15 cellular contexts compared by ENCODE assay signal in the genomic region with DNA sequence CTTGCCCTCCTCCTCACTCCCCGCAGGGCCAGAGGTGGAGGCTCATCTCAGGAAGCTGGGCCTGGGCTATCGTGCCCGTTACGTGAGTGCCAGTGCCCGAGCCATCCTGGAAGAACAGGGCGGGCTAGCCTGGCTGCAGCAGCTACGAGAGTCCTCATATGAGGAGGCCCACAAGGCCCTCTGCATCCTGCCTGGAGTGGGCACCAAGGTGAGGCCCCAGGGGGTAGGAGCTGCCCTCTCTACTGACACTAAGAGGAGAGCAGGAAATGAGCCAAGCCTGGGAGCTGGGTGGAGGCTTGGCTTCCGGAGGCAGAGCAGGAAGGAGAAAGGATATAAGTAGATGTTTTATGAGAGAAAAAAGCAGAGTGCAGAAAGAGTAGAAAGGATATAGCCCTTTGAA. TPM values are rescaled to one million over a fixed set of nuclear protein-coding genes. Genes with fewer than 3 reads are reported as not detected.
DNase-seq lines count a peak whose midpoint lies in the region; ATAC-seq and TF ChIP-seq lines count a peak whose summit lies in the region.
"Had no signal": no experiment of that assay in that cellular context is flagged by ENCODE, and none has a peak within 500 bp of the region (broad histone marks: within the 10 kb centered on the region; RNA-seq: fewer than 3 reads in every experiment).

No MANE protein-coding gene starts in this region.

- intact Hi-C loops in activated T-helper 2 cell treated with anti-CD3 and anti-CD28 coated beads, Interferon-gamma antibody, Interleukin-2, Interleukin-4, amounts not matched to agents 10 μg/mL and 5 μg/mL and 100 μg/mL, durations not matched to agents 14 hours and 24 hours and 36 hours (cut with micrococcal nuclease), result loop anchor here (5.0 kb wide), 1 partner anchor 53 kb away; no protein-coding TSS in a partner anchor

- ATAC-seq in CD4-positive, CD25-positive, alpha-beta regulatory T cell (ENCODE audit: low read depth in 2 of 2), result no peak
- ATAC-seq: right cardiac atrium had no signal

- peak overlapping the region in 1 of 2 donors; percentile 29 for H3K9ac ChIP-seq in mucosa of rectum (ENCODE audit: low read depth in 1 of 2, low read length in 2 of 2)
- H3K9ac ChIP-seq: KMS-11 had no signal

- CTCF ChIA-PET in HEK293 (lab: Yijun Ruan, JAX), result interaction anchor here (0.6 to 0.7 kb wide), 3 partner anchors 14 to 192 kb away, joined by 3 to 6 read pairs (median 3); no protein-coding TSS in a partner anchor

- H3K4me1 Mint-ChIP-seq in CD4-positive, CD25-positive, alpha-beta regulatory T cell, result peaks cover 10 to 49% (median 35%) of the 10 kb centered on the region in 4 donors
- H3K4me1 Mint-ChIP-seq in activated T-helper 2 cell treated with anti-CD3 and anti-CD28 coated beads, Interferon-gamma antibody, Interleukin-2, Interleukin-4, amounts not matched to agents 10 μg/mL and 5 μg/mL and 100 μg/mL, durations not matched to agents 14 hours and 24 hours and 36 hours (ENCODE audit: low read depth), result peaks cover 22% of the 10 kb centered on the region

- POLR2A ChIA-PET in HEK293 (lab: Yijun Ruan, JAX), result interaction anchor here (1.6 kb wide), 1 partner anchor 17 kb away, joined by 3 read pairs; no protein-coding TSS in a partner anchor

- H3K9me3 Mint-ChIP-seq in CD4-positive, CD25-positive, alpha-beta regulatory T cell, result no peaks in the 10 kb centered on the region
- no peaks in the 10 kb centered on the region for H3K9me3 Mint-ChIP-seq in activated T-helper 2 cell treated with anti-CD3 and anti-CD28 coated beads, Interferon-gamma antibody, Interleukin-2, Interleukin-4, amounts not matched to agents 10 μg/mL and 5 μg/mL and 100 μg/mL, durations not matched to agents 14 hours and 24 hours and 36 hours

- no peaks in the 10 kb centered on the region for H3K27me3 ChIP-seq in CD4-positive, CD25-positive, alpha-beta regulatory T cell (ENCODE audit: control insufficient read depth, insufficient read depth, low read length)
- H3K27me3 ChIP-seq in mucosa of rectum (ENCODE audit: control insufficient read depth in 2 of 2, insufficient read depth in 2 of 2, low read length in 2 of 2), result no peaks in the 10 kb centered on the region
- H3K27me3 ChIP-seq: SJSA1 had no signal

- H3K36me3 ChIP-seq in CD4-positive, CD25-positive, alpha-beta regulatory T cell (ENCODE audit: control insufficient read depth, insufficient read depth, low read length), result peaks cover 48% of the 10 kb centered on the region
- H3K36me3 ChIP-seq in HEK293 (ENCODE audit: control insufficient read depth in 2 of 2, insufficient read depth in 1 of 2, low read length in 2 of 2) (peaks cover 7 to 72% of the 10 kb centered on the region in 2 experiments; a peak in 2 of 3 replicates), mucosa of rectum (ENCODE audit: control insufficient read depth in 2 of 2, insufficient read depth in 2 of 2, low read length in 2 of 2) (peaks cover 35 to 52% of the 10 kb centered on the region in 2 donors)

- no peak overlapping the region for H3K27ac ChIP-seq in CD4-positive, CD25-positive, alpha-beta regulatory T cell (ENCODE audit: insufficient read depth, low read length, poor library complexity, severe bottlenecking)
- H3K27ac ChIP-seq in HEK293 (ENCODE audit: extremely low read depth, low read depth, low read length) (peak overlapping the region; percentile 47; the same call in 1 of the 2 replicates), mucosa of rectum (ENCODE audit: low read depth in 2 of 2, low read length in 2 of 2) (peak overlapping the region; percentile 11 to 49)
- H3K27ac ChIP-seq: KMS-11, SJSA1 had no signal

- H3K27me3 Mint-ChIP-seq in CD4-positive, CD25-positive, alpha-beta regulatory T cell, result no peaks in the 10 kb centered on the region
- H3K27me3 Mint-ChIP-seq in activated T-helper 2 cell treated with anti-CD3 and anti-CD28 coated beads, Interferon-gamma antibody, Interleukin-2, Interleukin-4, amounts not matched to agents 10 μg/mL and 5 μg/mL and 100 μg/mL, durations not matched to agents 14 hours and 24 hours and 36 hours (ENCODE audit: low read depth), result no peaks in the 10 kb centered on the region

- peak overlapping the region; percentile 27 to 81 (median 66) for H3K4me3 Mint-ChIP-seq in CD4-positive, CD25-positive, alpha-beta regulatory T cell
- H3K4me3 Mint-ChIP-seq in activated T-helper 2 cell treated with anti-CD3 and anti-CD28 coated beads, Interferon-gamma antibody, Interleukin-2, Interleukin-4, amounts not matched to agents 10 μg/mL and 5 μg/mL and 100 μg/mL, durations not matched to agents 14 hours and 24 hours and 36 hours (ENCODE audit: low read depth), result peak overlapping the region; percentile 45

- H3K36me3 Mint-ChIP-seq in CD4-positive, CD25-positive, alpha-beta regulatory T cell, result peaks cover 26% of the 10 kb centered on the region
- H3K36me3 Mint-ChIP-seq in activated T-helper 2 cell treated with anti-CD3 and anti-CD28 coated beads, Interferon-gamma antibody, Interleukin-2, Interleukin-4, amounts not matched to agents 10 μg/mL and 5 μg/mL and 100 μg/mL, durations not matched to agents 14 hours and 24 hours and 36 hours (ENCODE audit: low read depth), result peaks cover 64% of the 10 kb centered on the region

- TF ChIP-seq CTCF in HEK293 (tag by site-specific recombination; IDR thresholded peaks at IDR 0.05), result no peak

- peak overlapping the region; percentile 24 for H3K4me3 ChIP-seq in CD4-positive, CD25-positive, alpha-beta regulatory T cell (ENCODE audit: low read depth, low read length)
- H3K4me3 ChIP-seq in HEK293 (ENCODE audit: low read depth, low read length) (no peak overlapping the region), mucosa of rectum (ENCODE audit: low read length in 2 of 2) (no peak overlapping the region)
- H3K4me3 ChIP-seq: SJSA1 had no signal

- H3K4me1 ChIP-seq in CD4-positive, CD25-positive, alpha-beta regulatory T cell (ENCODE audit: control insufficient read depth, insufficient read depth, low read length, poor library complexity, severe bottlenecking), result peaks cover 30% of the 10 kb centered on the region
- H3K4me1 ChIP-seq in HEK293 (ENCODE audit: control insufficient read depth, insufficient read depth, low read length), result 0 out of 2 replicates have a peak, but pooled peaks cover 2% of the 10 kb centered on the region
- H3K4me1 ChIP-seq in mucosa of rectum (ENCODE audit: control insufficient read depth in 2 of 2, insufficient read depth in 2 of 2, low read length in 2 of 2), result peaks cover 19 to 24% of the 10 kb centered on the region in 2 donors

- peak overlapping the region; percentile 75 to 95 (median 84) for H3K27ac Mint-ChIP-seq in CD4-positive, CD25-positive, alpha-beta regulatory T cell
- H3K27ac Mint-ChIP-seq in activated T-helper 2 cell treated with anti-CD3 and anti-CD28 coated beads, Interferon-gamma antibody, Interleukin-2, Interleukin-4, amounts not matched to agents 10 μg/mL and 5 μg/mL and 100 μg/mL, durations not matched to agents 14 hours and 24 hours and 36 hours, result peak overlapping the region; percentile 65

- peak in 1 of 3 donors; percentile 53 for DNase-seq in CD4-positive, CD25-positive, alpha-beta regulatory T cell
- no peak for DNase-seq in activated T-helper 2 cell treated with anti-CD3 and anti-CD28 coated beads, Interferon-gamma antibody, Interleukin-2, Interleukin-4, amounts not matched to agents 10 μg/mL and 5 μg/mL and 100 μg/mL, durations not matched to agents 14 hours and 24 hours and 36 hours (ENCODE audit: low spot score)
- DNase-seq in NCI-H1436 (lab: John Stamatoyannopoulos, UW) (no peak), SIG-M5 treated with dmso at 0.1 percent for 504 hours (lab: John Stamatoyannopoulos, UW; ENCODE audit: unreplicated experiment) (no peak), NCI-H1436 treated with DMSO at 0.1 percent for 48 hours (lab: John Stamatoyannopoulos, UW) (no peak)
- DNase-seq: activated CD4-positive, CD25-positive, alpha-beta regulatory T cell; activated gamma-delta T cell; COR-L47; NCI-H187; NCI-H748 treated with DMSO at 0.1 percent for 48 hours had no signal

- no peaks in the 10 kb centered on the region for H3K9me3 ChIP-seq in CD4-positive, CD25-positive, alpha-beta regulatory T cell (ENCODE audit: control insufficient read depth in 2 of 2, low read length in 2 of 2)
- H3K9me3 ChIP-seq in HEK293 (ENCODE audit: control insufficient read depth, insufficient read depth, low read depth, low read length) (no peaks in the 10 kb centered on the region), mucosa of rectum (ENCODE audit: control insufficient read depth in 2 of 2, low read length in 2 of 2) (no peaks in the 10 kb centered on the region)
- H3K9me3 ChIP-seq: SJSA1 had no signal

TF ChIP-seq in HEK293, 187 proteins besides CTCF, POLR2A, EP300 and RAD21 (continues in another document):
- TF ChIP-seq PRDM1 (tag by site-specific recombination; IDR thresholded peaks at IDR 0.05), result 0 out of 2 replicates have a peak, but pooled peaks have one; percentile 21

RNA-seq across cellular contexts. Expression of a gene that starts 4.9 kb away (rescaled TPM):
- total RNA-seq in CD4-positive, CD25-positive, alpha-beta regulatory T cell, result 26.3 TPM
- polyA plus RNA-seq in CD4-positive, CD25-positive, alpha-beta regulatory T cell, result 10 to 100 TPM; 21.8 to 30.2 (median 26.7) TPM
- total RNA-seq in activated T-helper 2 cell treated with anti-CD3 and anti-CD28 coated beads, Interferon-gamma antibody, Interleukin-2, Interleukin-4, amounts not matched to agents 10 μg/mL and 5 μg/mL and 100 μg/mL, durations not matched to agents 14 hours and 24 hours and 36 hours, result 33.0 and 38.4 TPM in 2 replicates

RNA-seq across cellular contexts. Expression of a gene that starts 15.1 kb away (rescaled TPM):
- total RNA-seq in CD4-positive, CD25-positive, alpha-beta regulatory T cell, result 4.9 TPM
- 10 to 100 TPM in 1 of 4 donors, 1 to 10 TPM in 3; 4.5 to 13.7 (median 7.7) TPM for polyA plus RNA-seq in CD4-positive, CD25-positive, alpha-beta regulatory T cell
- total RNA-seq in activated T-helper 2 cell treated with anti-CD3 and anti-CD28 coated beads, Interferon-gamma antibody, Interleukin-2, Interleukin-4, amounts not matched to agents 10 μg/mL and 5 μg/mL and 100 μg/mL, durations not matched to agents 14 hours and 24 hours and 36 hours, result 113 and 116 TPM in 2 replicates

RNA-seq across cellular contexts. Expression of a gene that starts 23.1 kb away (rescaled TPM):
- 41.2 TPM for total RNA-seq in CD4-positive, CD25-positive, alpha-beta regulatory T cell
- 10 to 100 TPM in 2 of 4 donors, 1 to 10 TPM in 2; 6.7 to 12.1 (median 9.2) TPM for polyA plus RNA-seq in CD4-positive, CD25-positive, alpha-beta regulatory T cell
- 34.2 and 35.8 TPM in 2 replicates for total RNA-seq in activated T-helper 2 cell treated with anti-CD3 and anti-CD28 coated beads, Interferon-gamma antibody, Interleukin-2, Interleukin-4, amounts not matched to agents 10 μg/mL and 5 μg/mL and 100 μg/mL, durations not matched to agents 14 hours and 24 hours and 36 hours

RNA-seq across cellular contexts. Expression of a gene that starts 37.6 kb away (rescaled TPM):
- 44.7 TPM for total RNA-seq in CD4-positive, CD25-positive, alpha-beta regulatory T cell
- polyA plus RNA-seq in CD4-positive, CD25-positive, alpha-beta regulatory T cell, result 10 to 100 TPM; 50.2 to 69.0 (median 60.5) TPM
- 86.6 and 89.2 TPM in 2 replicates for total RNA-seq in activated T-helper 2 cell treated with anti-CD3 and anti-CD28 coated beads, Interferon-gamma antibody, Interleukin-2, Interleukin-4, amounts not matched to agents 10 μg/mL and 5 μg/mL and 100 μg/mL, durations not matched to agents 14 hours and 24 hours and 36 hours

RNA-seq across cellular contexts. Expression of a gene that starts 38.2 kb away (rescaled TPM):
- total RNA-seq in CD4-positive, CD25-positive, alpha-beta regulatory T cell, result 203 TPM
- 100 to 1,000 TPM; 294 to 384 (median 336) TPM for polyA plus RNA-seq in CD4-positive, CD25-positive, alpha-beta regulatory T cell
- total RNA-seq in activated T-helper 2 cell treated with anti-CD3 and anti-CD28 coated beads, Interferon-gamma antibody, Interleukin-2, Interleukin-4, amounts not matched to agents 10 μg/mL and 5 μg/mL and 100 μg/mL, durations not matched to agents 14 hours and 24 hours and 36 hours, result 253 and 268 TPM in 2 replicates

Comparison
In these comparisons a context has a peak if more than half of its experiments do, and no peak if none do; other contexts are left out.
1. RNA of a gene that starts 15.1 kb away (total RNA-seq): 113 to 116 TPM in activated T-helper 2 cell treated with anti-CD3 and anti-CD28 coated beads, Interferon-gamma antibody, Interleukin-2, Interleukin-4, amounts not matched to agents 10 μg/mL and 5 μg/mL and 100 μg/mL, durations not matched to agents 14 hours and 24 hours and 36 hours; 4.9 TPM in CD4-positive, CD25-positive, alpha-beta regulatory T cell (single experiment); every median in the first group is over 10 times any median in the second.